Comparison of ENCODE assay signal across 22 cellular contexts in genomic region chr1:232979596-232979995, GRCh38.
"Had no signal": no experiment of that assay in that cellular context is flagged by ENCODE, and none has a peak within 500 bp of the region (broad histone marks: within the 10 kb centered on the region; RNA-seq: fewer than 3 reads in every experiment).

No MANE protein-coding gene starts in this region.

- H3K9me3 ChIP-seq: colonic mucosa, esophagus squamous epithelium, gastroesophageal sphincter, pancreas, right lobe of liver, stomach, thoracic aorta, transverse colon had no signal

- H3K4me3 ChIP-seq: colonic mucosa, esophagus squamous epithelium, gastroesophageal sphincter, neural progenitor cell, pancreas, right lobe of liver, spleen, stomach, thoracic aorta, transverse colon had no signal

- FAIRE-seq: kidney, pancreas had no signal

- H3K27ac ChIP-seq: colonic mucosa, esophagus squamous epithelium, gastroesophageal sphincter, neural progenitor cell, pancreas, right lobe of liver, spleen, stomach, thoracic aorta, transverse colon had no signal

- H2AFZ ChIP-seq: neural progenitor cell had no signal

- H3K4me1 ChIP-seq: colonic mucosa, neural progenitor cell, right lobe of liver had no signal

- H3K36me3 ChIP-seq: colonic mucosa, neural progenitor cell, pancreas had no signal

- ATAC-seq: gastroesophageal sphincter, left colon, natural killer cell, pancreas, right lobe of liver had no signal

- H3K27me3 ChIP-seq: colonic mucosa, esophagus squamous epithelium, gastroesophageal sphincter, neural progenitor cell, pancreas, right lobe of liver, spleen, stomach, transverse colon had no signal

- H3K9me3 Mint-ChIP-seq: natural killer cell, neural progenitor cell had no signal

- H3K4me2 ChIP-seq: neural progenitor cell had no signal

- H3K4me3 Mint-ChIP-seq: immature natural killer cell, natural killer cell, neural progenitor cell had no signal

- H3K27ac Mint-ChIP-seq: natural killer cell, progenitor cell of endocrine pancreas had no signal

- DNase-seq: colonic mucosa; dermis blood vessel endothelial cell; esophagus squamous epithelium; foreskin fibroblast; immature natural killer cell; kidney; left colon; natural killer cell; nucleus accumbens; pancreas; right lobe of liver; spleen; stimulated activated CD4-positive, alpha-beta T cell treated with anti-CD3 and anti-CD28 coated beads, Interleukin-2, amount 100 ng/mL, for 24 hours; stimulated activated CD4-positive, alpha-beta T cell treated with anti-CD3 and anti-CD28 coated beads, Interleukin-4, amount 100 ng/mL, for 4 hours; stimulated activated naive CD4-positive, alpha-beta T cell; stomach; substantia nigra; transverse colon had no signal

- H3K27me3 Mint-ChIP-seq: progenitor cell of endocrine pancreas had no signal
